In genomic region chr10:87870154-87870553, GRCh38 we compare ENCODE assay signal across 16 cellular contexts. TPM values are rescaled to one million over a fixed set of nuclear protein-coding genes. Genes with fewer than 3 reads are reported as not detected.
DNase-seq lines count a peak whose midpoint lies in the region; ATAC-seq and TF ChIP-seq lines count a peak whose summit lies in the region.
"Had no signal": no experiment of that assay in that cellular context is flagged by ENCODE, and none has a peak within 500 bp of the region (broad histone marks: within the 10 kb centered on the region; RNA-seq: fewer than 3 reads in every experiment).

No MANE protein-coding gene starts in this region.

- peaks cover 0 to 1% (median 0%) of the 10 kb centered on the region in 7 donors for H3K9me3 Mint-ChIP-seq in CD4-positive, CD25-positive, alpha-beta regulatory T cell
- H3K9me3 Mint-ChIP-seq in brain (no peaks in the 10 kb centered on the region), nephron (no peaks in the 10 kb centered on the region)
- H3K9me3 Mint-ChIP-seq in stimulated activated effector memory CD8-positive, alpha-beta T cell treated with anti-CD3 and anti-CD28 coated beads, Interleukin-12 subunit alpha, Interleukin-12 subunit beta, amount 100 ng/mL, for 72 hours, result no peaks in the 10 kb centered on the region

- no peak for DNase-seq in CD4-positive, CD25-positive, alpha-beta regulatory T cell
- no peak for DNase-seq in HFF-Myc (ENCODE audit: extremely low read depth, low read depth)
- no peak for DNase-seq in stimulated activated effector memory CD8-positive, alpha-beta T cell treated with anti-CD3 and anti-CD28 coated beads, Interleukin-12 subunit alpha, Interleukin-12 subunit beta, amount 100 ng/mL, for 72 hours (ENCODE audit: low spot score in 2 of 2)
- no peak for DNase-seq in body of pancreas
- DNase-seq in NCI-H2227 (lab: John Stamatoyannopoulos, UW; ENCODE audit: unreplicated experiment), result no peak
- DNase-seq: activated CD4-positive, alpha-beta T cell treated with anti-CD3 and anti-CD28 coated beads, Interleukin-2, amount 50 U/mL, for 1 hour; anterior cingulate cortex; mesendoderm; NCI-H2081 treated with DMSO at 0.1 percent for 48 hours; NCI-H748 treated with DMSO at 0.1 percent for 48 hours; trophoblast cell had no signal

- no peak for TF ChIP-seq CTCF in HFF-Myc (IDR thresholded peaks at IDR 0.05; ENCODE audit: low read depth, low read length, missing control alignments)
- no peak for TF ChIP-seq CTCF in brain (conservative IDR thresholded peaks at IDR 0.05)
- no peak for TF ChIP-seq CTCF in nephron (IDR thresholded peaks at IDR 0.05; ENCODE audit: unreplicated experiment in 3 of 3)
- no peak for TF ChIP-seq CTCF in body of pancreas (IDR thresholded peaks at IDR 0.05)

- no peaks in the 10 kb centered on the region for H3K27me3 ChIP-seq in CD4-positive, CD25-positive, alpha-beta regulatory T cell (ENCODE audit: control insufficient read depth, insufficient read depth, low read length)
- no peaks in the 10 kb centered on the region for H3K27me3 ChIP-seq in body of pancreas

- peaks cover 48 to 85% (median 68%) of the 10 kb centered on the region in 4 donors for H3K4me1 Mint-ChIP-seq in CD4-positive, CD25-positive, alpha-beta regulatory T cell
- peaks cover 78% of the 10 kb centered on the region for H3K4me1 Mint-ChIP-seq in brain
- H3K4me1 Mint-ChIP-seq in nephron, result peaks cover 39% of the 10 kb centered on the region
- peaks cover 28% of the 10 kb centered on the region for H3K4me1 Mint-ChIP-seq in stimulated activated effector memory CD8-positive, alpha-beta T cell treated with anti-CD3 and anti-CD28 coated beads, Interleukin-12 subunit alpha, Interleukin-12 subunit beta, amount 100 ng/mL, for 72 hours

- H3K4me3 ChIP-seq in CD4-positive, CD25-positive, alpha-beta regulatory T cell (ENCODE audit: low read depth, low read length), result peak overlapping the region; percentile 49
- peak overlapping the region; percentile 83; the same call in 1 of the 2 replicates for H3K4me3 ChIP-seq in HFF-Myc (replicated peaks; ENCODE audit: low read depth, low read length)
- no peak overlapping the region for H3K4me3 ChIP-seq in body of pancreas

- H3K4me1 ChIP-seq in CD4-positive, CD25-positive, alpha-beta regulatory T cell (ENCODE audit: control insufficient read depth, insufficient read depth, low read length, poor library complexity, severe bottlenecking), result peaks cover 82% of the 10 kb centered on the region
- H3K4me1 ChIP-seq in body of pancreas, result peaks cover 51% of the 10 kb centered on the region

- H3K36me3 ChIP-seq in CD4-positive, CD25-positive, alpha-beta regulatory T cell (ENCODE audit: control insufficient read depth, insufficient read depth, low read length), result no peaks in the 10 kb centered on the region
- H3K36me3 ChIP-seq in body of pancreas (replicated peaks in 1 of 2; ENCODE audit: insufficient read depth in 1 of 2, low read depth in 2 of 2), result no peaks in the 10 kb centered on the region

- ATAC-seq in CD4-positive, CD25-positive, alpha-beta regulatory T cell (ENCODE audit: low read depth in 2 of 2), result no peak
- ATAC-seq in HG02623 (IDR thresholded peaks at IDR 0.05; ENCODE audit: unreplicated experiment) (no peak), body of pancreas (no peak)
- no peak for ATAC-seq in stimulated activated effector memory CD8-positive, alpha-beta T cell treated with anti-CD3 and anti-CD28 coated beads, Interleukin-12 subunit alpha, Interleukin-12 subunit beta, amount 100 ng/mL, for 72 hours

- peak overlapping the region in 2 of 4 donors; percentile 50 to 56 for H3K4me3 Mint-ChIP-seq in CD4-positive, CD25-positive, alpha-beta regulatory T cell
- H3K4me3 Mint-ChIP-seq in brain, result peak overlapping the region; percentile 49 to 95 (median 70)
- peak overlapping the region in 2 of 3 experiments; percentile 15 for H3K4me3 Mint-ChIP-seq in nephron
- H3K4me3 Mint-ChIP-seq in stimulated activated effector memory CD8-positive, alpha-beta T cell treated with anti-CD3 and anti-CD28 coated beads, Interleukin-12 subunit alpha, Interleukin-12 subunit beta, amount 100 ng/mL, for 72 hours, result no peak overlapping the region

- intact Hi-C loops in body of pancreas (cut with DNase I), result no loop called here

- H3K9me3 ChIP-seq in CD4-positive, CD25-positive, alpha-beta regulatory T cell (ENCODE audit: control insufficient read depth in 2 of 2, low read length in 2 of 2), result no peaks in the 10 kb centered on the region
- H3K9me3 ChIP-seq in body of pancreas, result no peaks in the 10 kb centered on the region

- no peak overlapping the region for H3K27ac Mint-ChIP-seq in CD4-positive, CD25-positive, alpha-beta regulatory T cell
- H3K27ac Mint-ChIP-seq in brain, result peak overlapping the region in 1 of 5 experiments; percentile 38
- H3K27ac Mint-ChIP-seq in nephron, result no peak overlapping the region
- H3K27ac Mint-ChIP-seq in stimulated activated effector memory CD8-positive, alpha-beta T cell treated with anti-CD3 and anti-CD28 coated beads, Interleukin-12 subunit alpha, Interleukin-12 subunit beta, amount 100 ng/mL, for 72 hours, result no peak overlapping the region
- H3K27ac Mint-ChIP-seq: progenitor cell of endocrine pancreas had no signal

- no peaks in the 10 kb centered on the region for H3K27me3 Mint-ChIP-seq in CD4-positive, CD25-positive, alpha-beta regulatory T cell
- peaks cover 14% of the 10 kb centered on the region for H3K27me3 Mint-ChIP-seq in brain
- no peaks in the 10 kb centered on the region for H3K27me3 Mint-ChIP-seq in nephron (ENCODE audit: low read depth)
- H3K27me3 Mint-ChIP-seq: progenitor cell of endocrine pancreas had no signal

- TF ChIP-seq POLR2A in body of pancreas (IDR thresholded peaks at IDR 0.05), result no peak

- no peak overlapping the region for H3K27ac ChIP-seq in CD4-positive, CD25-positive, alpha-beta regulatory T cell (ENCODE audit: insufficient read depth, low read length, poor library complexity, severe bottlenecking)
- H3K27ac ChIP-seq in body of pancreas, result no peak overlapping the region
- H3K27ac ChIP-seq: C4-2B had no signal

- H3K36me3 Mint-ChIP-seq in CD4-positive, CD25-positive, alpha-beta regulatory T cell, result peaks cover 18% of the 10 kb centered on the region
- H3K36me3 Mint-ChIP-seq in brain (peaks cover 23% of the 10 kb centered on the region), nephron (ENCODE audit: low read depth) (peaks cover 25% of the 10 kb centered on the region)
- H3K36me3 Mint-ChIP-seq in stimulated activated effector memory CD8-positive, alpha-beta T cell treated with anti-CD3 and anti-CD28 coated beads, Interleukin-12 subunit alpha, Interleukin-12 subunit beta, amount 100 ng/mL, for 72 hours, result peaks cover 38% of the 10 kb centered on the region

RNA-seq across cellular contexts. Expression of gene PTEN, which starts 6.7 kb away (rescaled TPM):
- total RNA-seq in CD4-positive, CD25-positive, alpha-beta regulatory T cell, result 99.2 TPM
- polyA plus RNA-seq in CD4-positive, CD25-positive, alpha-beta regulatory T cell, result 10 to 100 TPM; 25.9 to 31.2 (median 28.5) TPM
- 29.6 TPM for polyA plus RNA-seq in brain (ENCODE audit: insufficient read depth, low read depth, low replicate concordance)
- 100 to 1,000 TPM; 105 to 227 TPM for total RNA-seq in body of pancreas

RNA-seq across cellular contexts. Expression of gene KLLN, which starts 6.8 kb away (rescaled TPM):
- total RNA-seq in CD4-positive, CD25-positive, alpha-beta regulatory T cell, result 0.54 TPM
- under 1 TPM; 0.05 to 0.67 (median 0.17) TPM for polyA plus RNA-seq in CD4-positive, CD25-positive, alpha-beta regulatory T cell
- 0.24 TPM for polyA plus RNA-seq in brain (ENCODE audit: insufficient read depth, low read depth, low replicate concordance)
- total RNA-seq in body of pancreas, result under 1 TPM; 0.78 to 0.99 TPM

RNA-seq across cellular contexts. Expression of gene ATAD1, which starts 52.1 kb away (rescaled TPM):
- total RNA-seq in CD4-positive, CD25-positive, alpha-beta regulatory T cell, result 33.1 TPM
- 10 to 100 TPM; 31.5 to 50.1 (median 38.8) TPM for polyA plus RNA-seq in CD4-positive, CD25-positive, alpha-beta regulatory T cell
- 24.2 TPM for polyA plus RNA-seq in brain (ENCODE audit: insufficient read depth, low read depth, low replicate concordance)
- total RNA-seq in body of pancreas, result 10 to 100 TPM in 1 of 2 donors, 1 to 10 TPM in 1; 9.6 to 16.9 TPM

Comparison
In these comparisons a context has a peak if more than half of its experiments do, and no peak if none do; other contexts are left out.
1. H3K4me3 ChIP-seq: peak in CD4-positive, CD25-positive, alpha-beta regulatory T cell (single experiment) and HFF-Myc (single experiment); none in body of pancreas (0 of 2).